Comparison of ENCODE assay signal across 1 cellular context in the genomic region with DNA sequence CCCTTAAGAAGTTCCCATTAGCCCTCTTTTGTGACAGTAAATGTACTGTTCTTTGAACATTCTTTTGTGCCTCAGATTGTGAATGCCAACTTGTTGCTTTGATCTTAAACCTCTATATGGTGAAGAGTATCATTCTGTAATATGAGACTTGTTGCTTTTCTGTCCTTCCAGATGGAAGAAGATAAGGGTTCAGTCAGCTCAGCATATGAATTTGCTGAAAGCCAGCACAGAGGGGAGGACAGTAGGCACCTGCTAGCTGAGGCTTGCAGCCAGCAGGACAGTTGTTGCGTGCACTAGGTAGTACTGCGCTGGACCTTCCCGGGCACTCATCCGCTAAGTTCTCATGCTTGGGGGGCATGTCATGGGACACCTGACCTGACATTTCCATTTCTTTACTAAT.
A peak's percentile ranks its signal among the peaks of the same experiment; 100 is the strongest.
TF ChIP-seq lines count a peak whose summit lies in the region.

No MANE protein-coding gene starts in this region.

TF ChIP-seq in HepG2, 621 proteins besides CTCF, POLR2A, EP300 and RAD21 (continued from another document):
- TF ChIP-seq KIAA2018 (CRISPR knock-in tag; IDR thresholded peaks at IDR 0.05; ENCODE audit: borderline replicate concordance) (no peak), SOX13 (IDR thresholded peaks at IDR 0.05) (no peak), SOX13 (CRISPR knock-in tag; conservative IDR thresholded peaks at IDR 0.05 in 1 of 2, IDR thresholded peaks at IDR 0.05 in 1 of 2) (peak in 1 of 2 experiments; percentile 11; a peak in 1 of 4 replicates), POGZ (CRISPR knock-in tag; IDR thresholded peaks at IDR 0.05) (no peak), SIX4 (CRISPR knock-in tag; IDR thresholded peaks at IDR 0.05) (peak; percentile 50; the same call in 1 of the 2 replicates), RARA (CRISPR knock-in tag; IDR thresholded peaks at IDR 0.05) (no peak), IRF2 (CRISPR knock-in tag; IDR thresholded peaks at IDR 0.05) (no peak), FOXP1 (IDR thresholded peaks at IDR 0.05) (no peak), FOXP1 (CRISPR knock-in tag; IDR thresholded peaks at IDR 0.05) (no peak), ZHX1 (CRISPR knock-in tag; IDR thresholded peaks at IDR 0.05; ENCODE audit: low read depth) (no peak)
- TF ChIP-seq, protein P1, sequence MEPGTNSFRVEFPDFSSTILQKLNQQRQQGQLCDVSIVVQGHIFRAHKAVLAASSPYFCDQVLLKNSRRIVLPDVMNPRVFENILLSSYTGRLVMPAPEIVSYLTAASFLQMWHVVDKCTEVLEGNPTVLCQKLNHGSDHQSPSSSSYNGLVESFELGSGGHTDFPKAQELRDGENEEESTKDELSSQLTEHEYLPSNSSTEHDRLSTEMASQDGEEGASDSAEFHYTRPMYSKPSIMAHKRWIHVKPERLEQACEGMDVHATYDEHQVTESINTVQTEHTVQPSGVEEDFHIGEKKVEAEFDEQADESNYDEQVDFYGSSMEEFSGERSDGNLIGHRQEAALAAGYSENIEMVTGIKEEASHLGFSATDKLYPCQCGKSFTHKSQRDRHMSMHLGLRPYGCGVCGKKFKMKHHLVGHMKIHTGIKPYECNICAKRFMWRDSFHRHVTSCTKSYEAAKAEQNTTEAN (CRISPR knock-in tag; conservative IDR thresholded peaks at IDR 0.05) = no peak
